ENCODE assay signal across 8 cellular contexts in the genomic region with DNA sequence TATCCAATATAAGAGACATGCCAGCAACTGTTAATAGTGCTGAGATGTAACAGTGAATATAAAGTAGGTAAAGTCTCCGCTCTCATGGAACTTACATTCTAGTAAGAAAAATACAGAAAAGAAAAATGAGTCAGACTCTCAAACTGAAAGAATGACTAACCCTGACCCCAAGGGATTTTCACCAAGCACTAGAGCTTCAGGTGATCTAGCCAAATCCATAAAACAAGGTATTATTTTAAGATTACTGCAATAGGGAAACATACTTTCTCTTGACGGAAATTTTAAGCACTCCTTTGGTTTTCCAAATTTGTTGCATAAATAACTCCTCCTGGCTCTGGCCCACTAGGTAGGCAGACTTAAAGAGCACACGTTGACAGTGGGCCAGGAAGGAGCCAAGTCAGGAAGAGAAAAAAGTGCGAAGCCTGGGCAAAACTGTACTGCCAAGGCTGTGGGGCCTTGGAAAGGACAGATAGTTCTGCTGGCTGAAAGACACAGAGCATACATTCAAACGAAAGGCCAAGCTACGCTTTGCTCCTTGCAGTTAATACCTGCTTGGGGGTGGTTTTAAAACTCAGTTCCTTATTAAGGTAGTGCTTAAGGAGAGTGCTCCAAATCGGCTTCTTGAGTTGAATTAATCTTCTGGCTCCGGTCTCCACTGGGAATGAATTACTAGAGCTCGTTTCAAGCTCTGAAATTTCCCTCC. TPM values are rescaled to one million over a fixed set of nuclear protein-coding genes. Genes with fewer than 3 reads are reported as not detected.
A peak's percentile ranks its signal among the peaks of the same experiment; 100 is the strongest.
DNase-seq lines count a peak whose midpoint lies in the region; ATAC-seq, FAIRE-seq and TF ChIP-seq lines count a peak whose summit lies in the region.

No MANE protein-coding gene starts in this region.

- peaks cover 49% of the 10 kb centered on the region for H3K4me1 ChIP-seq in HepG2 (ENCODE audit: insufficient read depth, low read length)
- peaks cover 12 to 13% of the 10 kb centered on the region in 2 donors for H3K4me1 ChIP-seq in thyroid gland

- CTCF ChIA-PET in HepG2 (lab: Yijun Ruan, JAX; ENCODE audit: low intra/inter-chr PET ratio, low total read pairs), result no interaction called here

- H3K4me2 ChIP-seq in HepG2 (ENCODE audit: low read depth, low read length), result peak overlapping the region; percentile 82

- 39% methylated on average over 9 of the region's 9 CpGs for WGBS in HepG2 (ENCODE audit: low lambda C conversion rate)
- WGBS in thyroid gland, 2 donors, result 35 to 36% methylated on average over 9 of the region's 9 CpGs

- H3K9me3 ChIP-seq in HepG2 (ENCODE audit: low read length) (no peaks in the 10 kb centered on the region), thyroid gland (no peaks in the 10 kb centered on the region)

- BruUV-seq in HepG2 (replicated peaks; lab: Mats Ljungman, UMichigan), result TSS peak; percentile 54

- DNase-seq in COLO829 (ENCODE audit: low spot score) (peak; percentile 3), amniotic epithelial cell (ENCODE audit: low read depth) (peak; percentile 27), HepG2 (ENCODE audit: low spot score) (no peak), thyroid gland (peak in 1 of 2 donors; percentile 10), NCI-H1105 treated with DMSO at 0.1 percent for 48 hours (lab: John Stamatoyannopoulos, UW) (no peak), amygdala (lab: John Stamatoyannopoulos, UW) (no peak)

- ATAC-seq in GM19455 (IDR thresholded peaks at IDR 0.05; ENCODE audit: unreplicated experiment) (peak; percentile 31), HG03575 (IDR thresholded peaks at IDR 0.05; ENCODE audit: extremely low read depth, insufficient number of reproducible peaks, low FRiP score, unreplicated experiment) (peak; percentile 65), HepG2 (no peak)

- in situ Hi-C loops in HepG2 (cut with HindIII; ENCODE audit: extremely low pct_ligation_motif_present, low pct_unique_long_range_greater_than_20kb), result loop anchor here (5.0 to 10.0 kb wide), 2 partner anchors 50 to 228 kb away; a partner anchor contains a TSS

- TF ChIP-seq EP300 in HepG2 (IDR thresholded peaks at IDR 0.05; ENCODE audit: low read depth in 2 of 2, low read length in 2 of 2), result no peak
- TF ChIP-seq EP300 in HepG2 (CRISPR knock-in tag; IDR thresholded peaks at IDR 0.05; ENCODE audit: borderline replicate concordance), result no peak

- H3K27ac ChIP-seq in HepG2 (ENCODE audit: extremely low read length, insufficient read depth, low read length), result peak overlapping the region; percentile 69
- peak overlapping the region in 1 of 3 donors; percentile 16 for H3K27ac ChIP-seq in thyroid gland

- H3K27me3 ChIP-seq in HepG2 (ENCODE audit: control insufficient read depth in 1 of 2, insufficient read depth in 2 of 2, low read length in 2 of 2), result no peaks in the 10 kb centered on the region; a peak in 1 of 5 replicates
- H3K27me3 ChIP-seq in thyroid gland, result no peaks in the 10 kb centered on the region

- POLR2A ChIA-PET in HepG2 (lab: Yijun Ruan, JAX), result no interaction called here

- peak overlapping the region; percentile 76 for H3K9ac ChIP-seq in HepG2 (ENCODE audit: insufficient read depth, low read depth, low read length)

- H4K20me1 ChIP-seq in HepG2 (ENCODE audit: insufficient read depth, low read length), result 0 out of 2 replicates have a peak, but pooled peaks cover 1% of the 10 kb centered on the region

- peaks cover 43% of the 10 kb centered on the region for H3K79me2 ChIP-seq in HepG2 (ENCODE audit: insufficient read depth, low read length)

- no peak for FAIRE-seq in HepG2 (lab: Jason Lieb, UNC)

- intact Hi-C loops in HepG2 (cut with micrococcal nuclease; ENCODE audit: unreplicated experiment), result loop anchor here (2.0 kb wide), 1 partner anchor 48 kb away; a partner anchor contains a TSS
- intact Hi-C loops in thyroid gland (cut with DNase I), result loop anchor here (5.0 kb wide), 1 partner anchor 45 kb away; no protein-coding TSS in a partner anchor

- no peak for TF ChIP-seq RAD21 in HepG2 (CRISPR knock-in tag; IDR thresholded peaks at IDR 0.05)

- H3K4me3 ChIP-seq in HepG2 (replicated peaks in 1 of 3; ENCODE audit: insufficient read depth in 1 of 3, low read depth in 2 of 3, low read length in 3 of 3) (peak overlapping the region; percentile 73 to 94 (median 94)), thyroid gland (replicated peaks in 1 of 3) (peak overlapping the region; percentile 51 to 88 (median 84))

- TF ChIP-seq POLR2A in HepG2 (IDR thresholded peaks at IDR 0.05; ENCODE audit: insufficient read depth in 1 of 2, low read depth in 2 of 2, low read length in 2 of 2) (no peak), thyroid gland (IDR thresholded peaks at IDR 0.05) (no peak)

- no peak for TF ChIP-seq CTCF in HepG2 (CRISPR knock-in tag; IDR thresholded peaks at IDR 0.05)
- TF ChIP-seq CTCF in thyroid gland (IDR thresholded peaks at IDR 0.05), result no peak

- H2AFZ ChIP-seq in HepG2 (ENCODE audit: low read length), result no peak overlapping the region

- peaks cover 2 to 4% of the 10 kb centered on the region in 2 experiments; a peak in 2 of 5 replicates for H3K36me3 ChIP-seq in HepG2 (replicated peaks in 1 of 2; ENCODE audit: control insufficient read depth in 1 of 2, insufficient read depth in 2 of 2, low read length in 2 of 2)
- no peaks in the 10 kb centered on the region for H3K36me3 ChIP-seq in thyroid gland

TF ChIP-seq in HepG2, 621 proteins besides CTCF, POLR2A, EP300 and RAD21 (continues in another document):
- no peak for TF ChIP-seq NFE2L1 (CRISPR knock-in tag; IDR thresholded peaks at IDR 0.05; ENCODE audit: borderline replicate concordance)
- TF ChIP-seq ZNF777 (CRISPR knock-in tag; IDR thresholded peaks at IDR 0.05), result 0 out of 2 replicates have a peak, but pooled peaks have one; percentile 17
- TF ChIP-seq, protein P1, sequence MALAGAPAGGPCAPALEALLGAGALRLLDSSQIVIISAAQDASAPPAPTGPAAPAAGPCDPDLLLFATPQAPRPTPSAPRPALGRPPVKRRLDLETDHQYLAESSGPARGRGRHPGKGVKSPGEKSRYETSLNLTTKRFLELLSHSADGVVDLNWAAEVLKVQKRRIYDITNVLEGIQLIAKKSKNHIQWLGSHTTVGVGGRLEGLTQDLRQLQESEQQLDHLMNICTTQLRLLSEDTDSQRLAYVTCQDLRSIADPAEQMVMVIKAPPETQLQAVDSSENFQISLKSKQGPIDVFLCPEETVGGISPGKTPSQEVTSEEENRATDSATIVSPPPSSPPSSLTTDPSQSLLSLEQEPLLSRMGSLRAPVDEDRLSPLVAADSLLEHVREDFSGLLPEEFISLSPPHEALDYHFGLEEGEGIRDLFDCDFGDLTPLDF (CRISPR knock-in tag; IDR thresholded peaks at IDR 0.05), result no peak

RNA-seq across cellular contexts. Expression of a gene that starts 1.4 kb away (rescaled TPM):
- 121 and 160 TPM in 2 replicates for total RNA-seq in HepG2 (2016; rRNA removed; fragmentation: Illumina TruSeq; extraction: Trizol)
- total RNA-seq in HepG2 (2016; cell fraction: cytosol; rRNA removed; fragmentation: Illumina TruSeq; extraction: Trizol; ENCODE audit: low read depth), result 26.4 and 30.5 TPM in 2 replicates
- total RNA-seq in HepG2 (2016; cell fraction: insoluble cytoplasmic fraction; rRNA removed; fragmentation: Illumina TruSeq; extraction: Trizol), result 124 and 142 TPM in 2 replicates
- total RNA-seq in HepG2 (2016; cell fraction: membrane; rRNA removed; fragmentation: Illumina TruSeq; extraction: Trizol), result 67.7 and 68.3 TPM in 2 replicates
- total RNA-seq in HepG2 (2016; cell fraction: nucleus; rRNA removed; fragmentation: Illumina TruSeq; extraction: Trizol), result 69.5 and 80.4 TPM in 2 replicates
- 28.9 and 32.6 TPM in 2 replicates for polyA plus RNA-seq in HepG2 (2011; rRNA removed)
- polyA plus RNA-seq in HepG2 (2011; cell fraction: cytosol; rRNA removed), result 31.0 and 41.3 TPM in 2 replicates
- 33.5 and 44.0 TPM in 2 replicates for polyA plus RNA-seq in HepG2 (2011; cell fraction: nucleus; rRNA removed)
- polyA plus RNA-seq in HepG2 (2012), result 91.3 and 110 TPM in 2 replicates
- polyA plus RNA-seq in HepG2 (2016; cell fraction: cytosol; fragmentation: Illumina TruSeq; extraction: Trizol; ENCODE audit: low read depth), result 27.9 and 30.5 TPM in 2 replicates
- polyA plus RNA-seq in HepG2 (2016; cell fraction: insoluble cytoplasmic fraction; fragmentation: Illumina TruSeq; extraction: Trizol; ENCODE audit: low read depth), result 167 and 192 TPM in 2 replicates
- polyA plus RNA-seq in HepG2 (2016; cell fraction: membrane; fragmentation: Illumina TruSeq; extraction: Trizol; ENCODE audit: low read depth), result 54.8 and 61.1 TPM in 2 replicates
- 103 and 108 TPM in 2 replicates for polyA plus RNA-seq in HepG2 (2016; cell fraction: nucleus; fragmentation: Illumina TruSeq; extraction: Trizol; ENCODE audit: insufficient read depth, low read depth)
- polyA minus RNA-seq in HepG2 (2011; rRNA and poly(A)+ RNA removed; ENCODE audit: low replicate concordance), result 39.6 and 63.7 TPM in 2 replicates
- polyA minus RNA-seq in HepG2 (2011; cell fraction: cytosol; rRNA and poly(A)+ RNA removed), result 84.3 and 87.1 TPM in 2 replicates
- polyA minus RNA-seq in HepG2 (2011; cell fraction: nucleus; rRNA and poly(A)+ RNA removed), result 30.4 and 44.4 TPM in 2 replicates
- 100 to 1,000 TPM in 2 of 4 donors, 10 to 100 TPM in 2; 65.4 to 129 (median 93.4) TPM for total RNA-seq in thyroid gland

RNA-seq across cellular contexts. Expression of a gene that starts 48.1 kb away (rescaled TPM):
- total RNA-seq in HepG2 (2016; rRNA removed; fragmentation: Illumina TruSeq; extraction: Trizol) (6.2 and 14.1 TPM in 2 replicates), thyroid gland (10 to 100 TPM; 17.2 to 33.8 (median 30.1) TPM)
- 4.6 and 5.0 TPM in 2 replicates for total RNA-seq in HepG2 (2016; cell fraction: cytosol; rRNA removed; fragmentation: Illumina TruSeq; extraction: Trizol; ENCODE audit: low read depth)
- total RNA-seq in HepG2 (2016; cell fraction: insoluble cytoplasmic fraction; rRNA removed; fragmentation: Illumina TruSeq; extraction: Trizol), result 5.2 and 14.1 TPM in 2 replicates
- 5.8 and 6.5 TPM in 2 replicates for total RNA-seq in HepG2 (2016; cell fraction: membrane; rRNA removed; fragmentation: Illumina TruSeq; extraction: Trizol)
- 27.7 and 28.1 TPM in 2 replicates for total RNA-seq in HepG2 (2016; cell fraction: nucleus; rRNA removed; fragmentation: Illumina TruSeq; extraction: Trizol)
- 13.2 and 17.0 TPM in 2 replicates for polyA plus RNA-seq in HepG2 (2011; rRNA removed)
- 9.7 and 10.5 TPM in 2 replicates for polyA plus RNA-seq in HepG2 (2011; cell fraction: cytosol; rRNA removed)
- polyA plus RNA-seq in HepG2 (2011; cell fraction: nucleus; rRNA removed), result 26.4 and 29.4 TPM in 2 replicates
- 7.1 and 10.6 TPM in 2 replicates for polyA plus RNA-seq in HepG2 (2012)
- polyA plus RNA-seq in HepG2 (2016; cell fraction: cytosol; fragmentation: Illumina TruSeq; extraction: Trizol; ENCODE audit: low read depth), result 1.0 and 1.3 TPM in 2 replicates
- 5.1 and 5.6 TPM in 2 replicates for polyA plus RNA-seq in HepG2 (2016; cell fraction: insoluble cytoplasmic fraction; fragmentation: Illumina TruSeq; extraction: Trizol; ENCODE audit: low read depth)
- 2.3 and 3.2 TPM in 2 replicates for polyA plus RNA-seq in HepG2 (2016; cell fraction: membrane; fragmentation: Illumina TruSeq; extraction: Trizol; ENCODE audit: low read depth)
- polyA plus RNA-seq in HepG2 (2016; cell fraction: nucleus; fragmentation: Illumina TruSeq; extraction: Trizol; ENCODE audit: insufficient read depth, low read depth), result 32.4 and 36.5 TPM in 2 replicates
- 42.7 and 51.0 TPM in 2 replicates for polyA minus RNA-seq in HepG2 (2011; rRNA and poly(A)+ RNA removed; ENCODE audit: low replicate concordance)
- 8.7 and 12.4 TPM in 2 replicates for polyA minus RNA-seq in HepG2 (2011; cell fraction: cytosol; rRNA and poly(A)+ RNA removed)
- polyA minus RNA-seq in HepG2 (2011; cell fraction: nucleus; rRNA and poly(A)+ RNA removed), result 30.5 and 35.6 TPM in 2 replicates

Comparison
In these comparisons a context has a peak if more than half of its experiments do, and no peak if none do; other contexts are left out.
1. DNase-seq: peak in COLO829 (single experiment) and amniotic epithelial cell (single experiment); none in HepG2 (single experiment), NCI-H1105 treated with DMSO at 0.1 percent for 48 hours (single experiment) and amygdala (0 of 56).